ENCODE assay signal across 8 cellular contexts in the genomic region with DNA sequence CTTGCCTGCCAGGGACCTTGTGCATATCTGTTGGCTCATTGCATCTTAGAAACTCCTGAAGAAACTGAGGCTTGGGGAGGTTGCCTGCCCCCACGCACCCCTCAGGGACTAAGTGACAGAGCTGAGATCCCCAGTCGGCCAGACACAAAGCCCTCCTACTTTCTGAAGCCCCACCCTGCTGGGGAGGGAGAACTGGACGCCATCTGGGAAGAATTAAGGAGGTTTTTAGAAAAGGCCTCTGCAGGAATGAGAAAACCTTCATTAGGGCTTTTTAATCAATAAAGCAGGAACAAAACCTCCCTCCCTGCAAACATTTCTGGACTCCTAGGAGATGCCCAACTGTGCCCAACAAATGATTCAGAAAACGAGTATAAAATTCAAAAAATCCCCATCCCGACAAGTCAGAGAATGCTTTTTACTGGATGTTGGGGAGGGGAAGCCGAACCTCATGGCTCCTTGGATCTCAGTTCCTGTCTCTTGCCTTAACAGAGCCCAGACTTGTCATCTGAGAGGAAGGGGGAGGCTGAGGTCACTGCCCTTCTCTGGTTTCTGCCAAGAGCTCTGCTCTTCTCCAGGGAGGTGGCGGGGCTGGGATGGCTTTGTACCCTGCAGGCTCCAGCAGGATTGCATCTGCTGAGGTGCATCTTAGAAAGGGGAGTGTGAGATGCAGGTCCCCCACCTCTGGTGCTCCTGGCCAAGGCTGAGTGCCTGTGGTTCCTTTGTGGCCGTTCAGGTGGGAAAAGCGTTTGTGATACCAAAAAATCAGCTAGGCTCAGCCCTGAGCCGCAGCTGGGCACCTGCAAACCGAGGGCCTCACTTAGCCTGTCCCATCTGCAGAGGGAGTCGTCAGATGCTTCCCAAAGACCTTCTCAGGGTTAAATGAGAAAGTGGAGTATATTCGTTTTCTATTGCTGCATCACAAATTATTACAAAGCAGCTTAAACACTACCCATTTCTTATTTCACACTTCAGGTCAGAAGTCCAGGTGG.
DNase-seq lines count a peak whose midpoint lies in the region; ATAC-seq and TF ChIP-seq lines count a peak whose summit lies in the region.

No MANE protein-coding gene starts in this region.

- no peaks in the 10 kb centered on the region for H3K36me3 ChIP-seq in WERI-Rb-1
- no peaks in the 10 kb centered on the region for H3K36me3 ChIP-seq in heart right ventricle

- intact Hi-C loops in heart right ventricle (cut with DNase I) = loop anchor here in 2 of 10 donors (5.0 to 10.0 kb wide), 3 partner anchors 52 to 141 kb away; a partner anchor contains a TSS

- WGBS in heart right ventricle, 2 donors = 47 to 51% methylated on average over 13 of the region's 13 CpGs

- H3K27me3 ChIP-seq in WERI-Rb-1 (ENCODE audit: insufficient read depth, low read depth, severe bottlenecking) (no peaks in the 10 kb centered on the region), heart right ventricle (no peaks in the 10 kb centered on the region)

- peak; percentile 26 for DNase-seq in G401 (ENCODE audit: low spot score)
- peak; percentile 64 for DNase-seq in WERI-Rb-1
- DNase-seq in heart right ventricle = peak; percentile 47 to 73
- DNase-seq in putamen (ENCODE audit: low spot score) = peak; percentile 72
- DNase-seq in NCI-H526 treated with DMSO at 0.1 percent for 48 hours (lab: John Stamatoyannopoulos, UW) = no peak
- no peak for DNase-seq in LoVo (ENCODE audit: low spot score)
- DNase-seq in RKO (ENCODE audit: low spot score) = no peak
- DNase-seq in activated CD4-positive, CD25-positive, alpha-beta regulatory T cell (lab: John Stamatoyannopoulos, UW) = no peak

- H3K27ac ChIP-seq in WERI-Rb-1 (peak overlapping the region; percentile 57), heart right ventricle (peak overlapping the region; percentile 76 to 93 (median 90))

- no peak for TF ChIP-seq CTCF in WERI-Rb-1 (IDR thresholded peaks at IDR 0.05; ENCODE audit: low read depth, low read length)
- no peak for TF ChIP-seq CTCF in heart right ventricle (IDR thresholded peaks at IDR 0.05)

- in situ Hi-C loops in G401 (cut with HindIII; ENCODE audit: low sequenced_read_pairs) = no loop called here

- H3K9me3 ChIP-seq in WERI-Rb-1 (ENCODE audit: severe bottlenecking) (no peaks in the 10 kb centered on the region), heart right ventricle (no peaks in the 10 kb centered on the region)

- no peak overlapping the region for H3K4me3 ChIP-seq in WERI-Rb-1 (ENCODE audit: low read depth, low read length)
- no peak overlapping the region for H3K4me3 ChIP-seq in heart right ventricle

- ATAC-seq in heart right ventricle = peak in 7 of 8 donors; percentile 19 to 43 (median 23)

- peaks cover 49 to 80% (median 63%) of the 10 kb centered on the region in 9 donors for H3K4me1 ChIP-seq in heart right ventricle

Comparison
In these comparisons a context has a peak if more than half of its experiments do, and no peak if none do; other contexts are left out.
1. DNase-seq: peak in G401 (single experiment), WERI-Rb-1 (single experiment), heart right ventricle (2 of 2) and putamen (single experiment); none in NCI-H526 treated with DMSO at 0.1 percent for 48 hours (single experiment), LoVo (single experiment), RKO (single experiment) and activated CD4-positive, CD25-positive, alpha-beta regulatory T cell (0 of 4).